Comparison of ENCODE assay signal across 1 cellular context in the genomic region with DNA sequence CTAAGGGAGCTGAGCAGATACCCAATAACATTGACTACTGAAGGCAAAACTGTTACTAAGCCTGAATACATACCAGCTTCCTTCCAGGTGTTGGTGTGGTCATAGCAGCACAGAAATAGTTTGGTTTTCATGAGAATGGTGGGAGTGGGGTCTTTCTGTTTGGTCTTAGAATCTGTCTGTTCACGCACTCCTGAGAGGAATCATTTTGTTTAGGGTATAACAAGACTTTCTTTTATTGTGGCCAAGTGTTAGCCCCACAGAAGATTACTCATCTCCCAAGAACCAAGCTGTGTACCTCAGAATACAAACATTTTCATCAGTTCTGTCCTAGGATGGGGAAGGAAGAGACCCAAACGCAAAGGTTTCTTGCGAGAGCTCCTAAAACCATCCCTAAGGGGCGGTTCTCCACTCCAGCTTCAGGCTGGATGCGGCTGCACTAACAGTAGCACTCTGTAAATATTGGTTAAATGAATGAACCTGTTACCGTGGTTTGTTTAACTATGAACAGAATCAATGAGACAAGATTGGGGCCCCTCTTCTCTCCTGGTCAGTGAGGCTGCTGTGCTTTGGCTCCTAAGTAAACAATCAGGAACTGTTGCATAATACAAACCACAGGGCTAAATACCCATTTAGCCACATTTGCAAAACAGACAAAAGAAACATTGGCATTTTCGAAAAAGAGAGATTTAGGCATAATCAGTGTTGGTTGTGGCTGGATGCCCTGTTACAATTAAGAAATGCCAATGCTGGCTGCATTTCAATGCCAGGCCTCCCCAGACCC.
TF ChIP-seq lines count a peak whose summit lies in the region.

No MANE protein-coding gene starts in this region.

TF ChIP-seq in HepG2, 621 proteins besides CTCF, POLR2A, EP300 and RAD21 (continued from another document and continues in another):
- TF ChIP-seq, protein P1, sequence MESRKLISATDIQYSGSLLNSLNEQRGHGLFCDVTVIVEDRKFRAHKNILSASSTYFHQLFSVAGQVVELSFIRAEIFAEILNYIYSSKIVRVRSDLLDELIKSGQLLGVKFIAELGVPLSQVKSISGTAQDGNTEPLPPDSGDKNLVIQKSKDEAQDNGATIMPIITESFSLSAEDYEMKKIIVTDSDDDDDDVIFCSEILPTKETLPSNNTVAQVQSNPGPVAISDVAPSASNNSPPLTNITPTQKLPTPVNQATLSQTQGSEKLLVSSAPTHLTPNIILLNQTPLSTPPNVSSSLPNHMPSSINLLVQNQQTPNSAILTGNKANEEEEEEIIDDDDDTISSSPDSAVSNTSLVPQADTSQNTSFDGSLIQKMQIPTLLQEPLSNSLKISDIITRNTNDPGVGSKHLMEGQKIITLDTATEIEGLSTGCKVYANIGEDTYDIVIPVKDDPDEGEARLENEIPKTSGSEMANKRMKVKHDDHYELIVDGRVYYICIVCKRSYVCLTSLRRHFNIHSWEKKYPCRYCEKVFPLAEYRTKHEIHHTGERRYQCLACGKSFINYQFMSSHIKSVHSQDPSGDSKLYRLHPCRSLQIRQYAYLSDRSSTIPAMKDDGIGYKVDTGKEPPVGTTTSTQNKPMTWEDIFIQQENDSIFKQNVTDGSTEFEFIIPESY (CRISPR knock-in tag; IDR thresholded peaks at IDR 0.05): 0 out of 2 replicates have a peak, but pooled peaks have one; percentile 13
- TF ChIP-seq HMG20A (CRISPR knock-in tag; IDR thresholded peaks at IDR 0.05; ENCODE audit: borderline replicate concordance): peak; percentile 99
- TF ChIP-seq ZFX (CRISPR knock-in tag; IDR thresholded peaks at IDR 0.05; ENCODE audit: low read depth): peak; percentile 51; the same call in 1 of the 2 replicates
- no peak for TF ChIP-seq ZNF619 (CRISPR knock-in tag; IDR thresholded peaks at IDR 0.05)
- TF ChIP-seq ZNF234 (CRISPR knock-in tag; conservative IDR thresholded peaks at IDR 0.05): no peak
- no peak for TF ChIP-seq ATF5 (CRISPR knock-in tag; IDR thresholded peaks at IDR 0.05; ENCODE audit: low read depth)
- no peak for TF ChIP-seq TMF1 (CRISPR knock-in tag; IDR thresholded peaks at IDR 0.05; ENCODE audit: low read depth)
- 0 out of 2 replicates have a peak, but pooled peaks have one; percentile 46 for TF ChIP-seq ARHGAP35 (CRISPR knock-in tag; IDR thresholded peaks at IDR 0.05; ENCODE audit: borderline replicate concordance)
- peak; percentile 98 for TF ChIP-seq NKX3-1 (CRISPR knock-in tag; IDR thresholded peaks at IDR 0.05)
- TF ChIP-seq ZNF10 (CRISPR knock-in tag; IDR thresholded peaks at IDR 0.05; ENCODE audit: borderline replicate concordance, low read depth): no peak
- no peak; the same call in 1 of the 2 replicates for TF ChIP-seq SAFB2 (CRISPR knock-in tag; IDR thresholded peaks at IDR 0.05; ENCODE audit: borderline replicate concordance, low read depth)
- TF ChIP-seq ZNF773 (CRISPR knock-in tag; IDR thresholded peaks at IDR 0.05; ENCODE audit: borderline replicate concordance): no peak
- TF ChIP-seq CEBPZ (IDR thresholded peaks at IDR 0.05; ENCODE audit: low read length): no peak
- no peak for TF ChIP-seq TERF1 (CRISPR knock-in tag; IDR thresholded peaks at IDR 0.05)
- TF ChIP-seq SNAI1 (CRISPR knock-in tag; IDR thresholded peaks at IDR 0.05; ENCODE audit: borderline replicate concordance): no peak
- no peak for TF ChIP-seq SMARCC2 (IDR thresholded peaks at IDR 0.05)
- TF ChIP-seq KAT7 (CRISPR knock-in tag; IDR thresholded peaks at IDR 0.05; ENCODE audit: borderline replicate concordance): no peak
- no peak for TF ChIP-seq ZNF572 (CRISPR knock-in tag; IDR thresholded peaks at IDR 0.05)
- TF ChIP-seq SALL2 (CRISPR knock-in tag; IDR thresholded peaks at IDR 0.05): no peak
- no peak for TF ChIP-seq TCF12 (IDR thresholded peaks at IDR 0.05)
- peak; percentile 70; the same call in 1 of the 2 replicates for TF ChIP-seq TCF12 (CRISPR knock-in tag; IDR thresholded peaks at IDR 0.05)
- TF ChIP-seq KDM6A (CRISPR knock-in tag; IDR thresholded peaks at IDR 0.05; ENCODE audit: low read depth): peak; percentile 94
- peak; percentile 78; the same call in 1 of the 2 replicates for TF ChIP-seq ZNF772 (CRISPR knock-in tag; IDR thresholded peaks at IDR 0.05)
- TF ChIP-seq ZNF138 (CRISPR knock-in tag; IDR thresholded peaks at IDR 0.05; ENCODE audit: low read depth): no peak
- no peak for TF ChIP-seq ZMAT5 (CRISPR knock-in tag; IDR thresholded peaks at IDR 0.05; ENCODE audit: borderline replicate concordance, low read depth)
- TF ChIP-seq, protein P2, sequence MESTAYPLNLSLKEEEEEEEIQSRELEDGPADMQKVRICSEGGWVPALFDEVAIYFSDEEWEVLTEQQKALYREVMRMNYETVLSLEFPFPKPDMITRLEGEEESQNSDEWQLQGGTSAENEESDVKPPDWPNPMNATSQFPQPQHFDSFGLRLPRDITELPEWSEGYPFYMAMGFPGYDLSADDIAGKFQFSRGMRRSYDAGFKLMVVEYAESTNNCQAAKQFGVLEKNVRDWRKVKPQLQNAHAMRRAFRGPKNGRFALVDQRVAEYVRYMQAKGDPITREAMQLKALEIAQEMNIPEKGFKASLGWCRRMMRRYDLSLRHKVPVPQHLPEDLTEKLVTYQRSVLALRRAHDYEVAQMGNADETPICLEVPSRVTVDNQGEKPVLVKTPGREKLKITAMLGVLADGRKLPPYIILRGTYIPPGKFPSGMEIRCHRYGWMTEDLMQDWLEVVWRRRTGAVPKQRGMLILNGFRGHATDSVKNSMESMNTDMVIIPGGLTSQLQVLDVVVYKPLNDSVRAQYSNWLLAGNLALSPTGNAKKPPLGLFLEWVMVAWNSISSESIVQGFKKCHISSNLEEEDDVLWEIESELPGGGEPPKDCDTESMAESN (CRISPR knock-in tag; conservative IDR thresholded peaks at IDR 0.05): peak; percentile 92
- TF ChIP-seq, protein P3, sequence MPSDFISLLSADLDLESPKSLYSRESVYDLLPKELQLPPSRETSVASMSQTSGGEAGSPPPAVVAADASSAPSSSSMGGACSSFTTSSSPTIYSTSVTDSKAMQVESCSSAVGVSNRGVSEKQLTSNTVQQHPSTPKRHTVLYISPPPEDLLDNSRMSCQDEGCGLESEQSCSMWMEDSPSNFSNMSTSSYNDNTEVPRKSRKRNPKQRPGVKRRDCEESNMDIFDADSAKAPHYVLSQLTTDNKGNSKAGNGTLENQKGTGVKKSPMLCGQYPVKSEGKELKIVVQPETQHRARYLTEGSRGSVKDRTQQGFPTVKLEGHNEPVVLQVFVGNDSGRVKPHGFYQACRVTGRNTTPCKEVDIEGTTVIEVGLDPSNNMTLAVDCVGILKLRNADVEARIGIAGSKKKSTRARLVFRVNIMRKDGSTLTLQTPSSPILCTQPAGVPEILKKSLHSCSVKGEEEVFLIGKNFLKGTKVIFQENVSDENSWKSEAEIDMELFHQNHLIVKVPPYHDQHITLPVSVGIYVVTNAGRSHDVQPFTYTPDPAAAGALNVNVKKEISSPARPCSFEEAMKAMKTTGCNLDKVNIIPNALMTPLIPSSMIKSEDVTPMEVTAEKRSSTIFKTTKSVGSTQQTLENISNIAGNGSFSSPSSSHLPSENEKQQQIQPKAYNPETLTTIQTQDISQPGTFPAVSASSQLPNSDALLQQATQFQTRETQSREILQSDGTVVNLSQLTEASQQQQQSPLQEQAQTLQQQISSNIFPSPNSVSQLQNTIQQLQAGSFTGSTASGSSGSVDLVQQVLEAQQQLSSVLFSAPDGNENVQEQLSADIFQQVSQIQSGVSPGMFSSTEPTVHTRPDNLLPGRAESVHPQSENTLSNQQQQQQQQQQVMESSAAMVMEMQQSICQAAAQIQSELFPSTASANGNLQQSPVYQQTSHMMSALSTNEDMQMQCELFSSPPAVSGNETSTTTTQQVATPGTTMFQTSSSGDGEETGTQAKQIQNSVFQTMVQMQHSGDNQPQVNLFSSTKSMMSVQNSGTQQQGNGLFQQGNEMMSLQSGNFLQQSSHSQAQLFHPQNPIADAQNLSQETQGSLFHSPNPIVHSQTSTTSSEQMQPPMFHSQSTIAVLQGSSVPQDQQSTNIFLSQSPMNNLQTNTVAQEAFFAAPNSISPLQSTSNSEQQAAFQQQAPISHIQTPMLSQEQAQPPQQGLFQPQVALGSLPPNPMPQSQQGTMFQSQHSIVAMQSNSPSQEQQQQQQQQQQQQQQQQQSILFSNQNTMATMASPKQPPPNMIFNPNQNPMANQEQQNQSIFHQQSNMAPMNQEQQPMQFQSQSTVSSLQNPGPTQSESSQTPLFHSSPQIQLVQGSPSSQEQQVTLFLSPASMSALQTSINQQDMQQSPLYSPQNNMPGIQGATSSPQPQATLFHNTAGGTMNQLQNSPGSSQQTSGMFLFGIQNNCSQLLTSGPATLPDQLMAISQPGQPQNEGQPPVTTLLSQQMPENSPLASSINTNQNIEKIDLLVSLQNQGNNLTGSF (CRISPR knock-in tag; IDR thresholded peaks at IDR 0.05): no peak
- TF ChIP-seq TOE1 (CRISPR knock-in tag; IDR thresholded peaks at IDR 0.05): peak; percentile 95
- TF ChIP-seq ATAD3A (CRISPR knock-in tag; IDR thresholded peaks at IDR 0.05): no peak
- TF ChIP-seq ZNF143 (CRISPR knock-in tag; IDR thresholded peaks at IDR 0.05): no peak
- TF ChIP-seq USF2 (IDR thresholded peaks at IDR 0.05; ENCODE audit: low read depth, low read length): no peak
- TF ChIP-seq USF2 (CRISPR knock-in tag; IDR thresholded peaks at IDR 0.05; ENCODE audit: borderline replicate concordance): no peak
- TF ChIP-seq TOPORS (CRISPR knock-in tag; IDR thresholded peaks at IDR 0.05): 0 out of 2 replicates have a peak, but pooled peaks have one; percentile 37
- no peak for TF ChIP-seq SP2 (CRISPR knock-in tag; IDR thresholded peaks at IDR 0.05)
- TF ChIP-seq ZNF781 (CRISPR knock-in tag; IDR thresholded peaks at IDR 0.05; ENCODE audit: borderline replicate concordance, not compliant biosample characterization): peak; percentile 90
- TF ChIP-seq ZNF468 (CRISPR knock-in tag; IDR thresholded peaks at IDR 0.05): no peak
- TF ChIP-seq, protein P4, sequence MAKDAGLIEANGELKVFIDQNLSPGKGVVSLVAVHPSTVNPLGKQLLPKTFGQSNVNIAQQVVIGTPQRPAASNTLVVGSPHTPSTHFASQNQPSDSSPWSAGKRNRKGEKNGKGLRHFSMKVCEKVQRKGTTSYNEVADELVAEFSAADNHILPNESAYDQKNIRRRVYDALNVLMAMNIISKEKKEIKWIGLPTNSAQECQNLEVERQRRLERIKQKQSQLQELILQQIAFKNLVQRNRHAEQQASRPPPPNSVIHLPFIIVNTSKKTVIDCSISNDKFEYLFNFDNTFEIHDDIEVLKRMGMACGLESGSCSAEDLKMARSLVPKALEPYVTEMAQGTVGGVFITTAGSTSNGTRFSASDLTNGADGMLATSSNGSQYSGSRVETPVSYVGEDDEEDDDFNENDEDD (CRISPR knock-in tag; IDR thresholded peaks at IDR 0.05; ENCODE audit: borderline replicate concordance): no peak; the same call in 1 of the 2 replicates
- no peak for TF ChIP-seq FIP1L1 (IDR thresholded peaks at IDR 0.05; ENCODE audit: borderline replicate concordance, insufficient read depth, low read depth, low read length)
